25 cellular contexts compared by ENCODE assay signal in the genomic region with DNA sequence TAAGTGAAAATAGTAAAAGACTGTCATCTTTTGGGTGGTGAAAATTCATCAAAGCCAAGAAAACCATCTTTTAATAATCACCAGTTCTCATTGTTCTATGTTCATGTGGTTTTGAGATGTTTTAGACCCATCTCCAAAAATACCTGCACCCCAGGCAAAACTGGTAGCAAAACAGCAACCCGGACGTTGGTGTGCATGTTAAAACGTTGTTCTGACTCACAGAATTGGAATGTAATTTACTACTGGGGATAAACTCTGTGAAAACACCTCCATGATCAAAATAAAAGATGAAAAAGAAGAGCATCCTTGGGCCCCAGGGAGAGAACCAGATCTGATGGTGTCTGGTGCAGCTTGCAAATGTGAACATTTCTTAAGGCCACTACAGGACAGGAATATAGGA.
DNase-seq lines count a peak whose midpoint lies in the region; ATAC-seq, FAIRE-seq and TF ChIP-seq lines count a peak whose summit lies in the region.
"Had no signal": no experiment of that assay in that cellular context is flagged by ENCODE, and none has a peak within 500 bp of the region (broad histone marks: within the 10 kb centered on the region; RNA-seq: fewer than 3 reads in every experiment).

No MANE protein-coding gene starts in this region.

- H3K27ac ChIP-seq in GM23338 (ENCODE audit: low read depth) (no peak overlapping the region), RWPE1 (no peak overlapping the region), SK-N-SH (ENCODE audit: low read depth in 2 of 2, low read length in 1 of 2) (no peak overlapping the region)
- H3K27ac ChIP-seq: SK-N-MC had no signal

- H3K4me3 ChIP-seq in GM23338 = no peak overlapping the region
- no peak overlapping the region for H3K4me3 ChIP-seq in SK-N-SH (ENCODE audit: low read depth in 2 of 2, low read length in 1 of 2)
- H3K4me3 ChIP-seq: SK-N-MC had no signal

- H3K27me3 ChIP-seq in GM23338 (ENCODE audit: insufficient read depth) = no peaks in the 10 kb centered on the region
- no peaks in the 10 kb centered on the region for H3K27me3 ChIP-seq in SK-N-SH (ENCODE audit: insufficient read depth)

- H3K27ac Mint-ChIP-seq in GM23338 = no peak overlapping the region
- H3K27ac Mint-ChIP-seq in stimulated activated memory B cell treated with anti-CD40 and anti-IgM and Interleukin-4, amounts not matched to agents 10 μg/mL and 1 μg/mL and 100 μg/mL, for 72 hours = no peak overlapping the region
- H3K27ac Mint-ChIP-seq: CD4-positive, alpha-beta memory T cell; H9 had no signal

- H3F3A ChIP-seq in GM23338 (replicated peaks; ENCODE audit: low read depth) (no peaks in the 10 kb centered on the region), SK-N-SH (replicated peaks; ENCODE audit: insufficient read depth) (peaks cover 5% of the 10 kb centered on the region)

- peaks cover 14% of the 10 kb centered on the region for H3K4me1 Mint-ChIP-seq in GM23338
- H3K4me1 Mint-ChIP-seq in stimulated activated memory B cell treated with anti-CD40 and anti-IgM and Interleukin-4, amounts not matched to agents 10 μg/mL and 1 μg/mL and 100 μg/mL, for 72 hours = no peaks in the 10 kb centered on the region
- H3K4me1 Mint-ChIP-seq: CD4-positive, alpha-beta memory T cell had no signal

- TF ChIP-seq RAD21 in SK-N-SH (IDR thresholded peaks at IDR 0.05; ENCODE audit: low read length) = no peak

- H4K20me1 ChIP-seq in GM23338 (replicated peaks; ENCODE audit: insufficient read depth) (no peaks in the 10 kb centered on the region), SK-N-SH (ENCODE audit: insufficient read depth) (no peaks in the 10 kb centered on the region)

- H3K9me3 Mint-ChIP-seq in GM23338 = peaks cover 8% of the 10 kb centered on the region; the same call in 2 of the 3 replicates
- peaks cover 5% of the 10 kb centered on the region for H3K9me3 Mint-ChIP-seq in stimulated activated memory B cell treated with anti-CD40 and anti-IgM and Interleukin-4, amounts not matched to agents 10 μg/mL and 1 μg/mL and 100 μg/mL, for 72 hours

- H3K36me3 ChIP-seq in GM23338 (ENCODE audit: insufficient read depth) (no peaks in the 10 kb centered on the region), SK-N-SH (replicated peaks in 1 of 2; ENCODE audit: control insufficient read depth in 1 of 2, insufficient read depth in 2 of 2, low read length in 1 of 2) (peaks cover 0 to 31% of the 10 kb centered on the region in 2 experiments)

- H3K9me2 ChIP-seq in GM23338 (ENCODE audit: insufficient read depth) (peaks cover 4% of the 10 kb centered on the region), SK-N-SH (no peaks in the 10 kb centered on the region)

- FAIRE-seq in urothelium cell line (lab: Jason Lieb, UNC) = no peak
- FAIRE-seq: GM12891 had no signal

- H3K4me1 ChIP-seq in GM23338 (ENCODE audit: insufficient read depth) (peaks cover 21% of the 10 kb centered on the region), SK-N-SH (ENCODE audit: control insufficient read depth in 1 of 2, insufficient read depth in 2 of 2, low read depth in 1 of 2, low read length in 1 of 2) (peaks cover 0 to 7% of the 10 kb centered on the region in 2 experiments; a peak in 2 of 4 replicates)

- peak overlapping the region; percentile 34 for H2AFZ ChIP-seq in GM23338
- H2AFZ ChIP-seq in SK-N-SH (ENCODE audit: low read depth) = no peak overlapping the region

- no peak overlapping the region for H3K4me2 ChIP-seq in GM23338
- no peak overlapping the region for H3K4me2 ChIP-seq in SK-N-SH

- POLR2A ChIA-PET in RWPE1 (lab: Yijun Ruan, JAX; ENCODE audit: low non-redundant PET) (no interaction called here), SK-N-SH (lab: Yijun Ruan, JAX) (no interaction called here)

- CTCF ChIA-PET in RWPE1 (lab: Yijun Ruan, JAX) = no interaction called here
- CTCF ChIA-PET in SK-N-SH (lab: Yijun Ruan, JAX) = no interaction called here

- ATAC-seq in GM23338 (no peak), esophagus mucosa (peak; percentile 48)
- no peak for ATAC-seq in stimulated activated memory B cell treated with anti-CD40 and anti-IgM and Interleukin-4, amounts not matched to agents 10 μg/mL and 1 μg/mL and 100 μg/mL, for 72 hours

- H3K9ac ChIP-seq in SK-N-SH = no peak overlapping the region

- DNase-seq in GM23338 (ENCODE audit: low spot score) (no peak), RWPE1 (ENCODE audit: low spot score) (peak; percentile 56), urothelium cell line (ENCODE audit: low spot score) (peak; percentile 16), SK-N-SH (no peak), retina (no peak)
- DNase-seq: C1 segment of cervical spinal cord; CD4-positive, alpha-beta memory T cell; COR-L47; DMS53; GF-D8; H9; KBM-7; MM.1S; NCI-H1417; NCI-H1694; NCI-H2029 treated with DMSO at 0.1 percent for 48 hours; NCI-H446 treated with DMSO at 0.1 percent for 48 hours; NCI-H526; NCI-H82; NK-92 treated with Interleukin-12 subunit alpha and Interleukin-12 subunit beta, amount 100 ng/mL, for 24 hours; SIG-M5 had no signal

- 23% methylated on average over 3 of the region's 3 CpGs for WGBS in SK-N-SH (ENCODE audit: low lambda C conversion rate)

- H3K9me3 ChIP-seq in SK-N-SH = no peaks in the 10 kb centered on the region

- H3K79me2 ChIP-seq in GM23338 (replicated peaks; ENCODE audit: insufficient read depth) (no peaks in the 10 kb centered on the region), SK-N-SH (ENCODE audit: insufficient read depth) (peaks cover 16% of the 10 kb centered on the region; the same call in 1 of the 2 replicates)

- no peaks in the 10 kb centered on the region for H3K27me3 Mint-ChIP-seq in GM23338 (ENCODE audit: insufficient read depth, low read depth, poor library complexity)
- H3K27me3 Mint-ChIP-seq in stimulated activated memory B cell treated with anti-CD40 and anti-IgM and Interleukin-4, amounts not matched to agents 10 μg/mL and 1 μg/mL and 100 μg/mL, for 72 hours = no peaks in the 10 kb centered on the region
- H3K27me3 Mint-ChIP-seq: CD4-positive, alpha-beta memory T cell had no signal

- H3K4me3 Mint-ChIP-seq in GM23338 = no peak overlapping the region
- H3K4me3 Mint-ChIP-seq in stimulated activated memory B cell treated with anti-CD40 and anti-IgM and Interleukin-4, amounts not matched to agents 10 μg/mL and 1 μg/mL and 100 μg/mL, for 72 hours = no peak overlapping the region
- H3K4me3 Mint-ChIP-seq: CD4-positive, alpha-beta memory T cell; H9 had no signal

- no peak for TF ChIP-seq CTCF in GM23338 (conservative IDR thresholded peaks at IDR 0.05; ENCODE audit: low read depth in 2 of 2)
- TF ChIP-seq CTCF in RWPE1 (conservative IDR thresholded peaks at IDR 0.05; ENCODE audit: low read depth) = no peak
- TF ChIP-seq CTCF in SK-N-SH (IDR thresholded peaks at IDR 0.05) = no peak

- no peak for TF ChIP-seq EP300 in SK-N-SH (IDR thresholded peaks at IDR 0.05; ENCODE audit: borderline replicate concordance in 1 of 2, low read depth in 1 of 2, low read length in 1 of 2)

- H3K36me3 Mint-ChIP-seq in GM23338 (ENCODE audit: low read depth) = peaks cover 6% of the 10 kb centered on the region; the same call in 2 of the 3 replicates
- H3K36me3 Mint-ChIP-seq in stimulated activated memory B cell treated with anti-CD40 and anti-IgM and Interleukin-4, amounts not matched to agents 10 μg/mL and 1 μg/mL and 100 μg/mL, for 72 hours = no peaks in the 10 kb centered on the region
- H3K36me3 Mint-ChIP-seq: CD4-positive, alpha-beta memory T cell had no signal

TF ChIP-seq in GM23338, 12 proteins besides CTCF, POLR2A, EP300 and RAD21 (continues in another document):
- no peak for TF ChIP-seq POLR2AphosphoS5 (IDR thresholded peaks at IDR 0.05; ENCODE audit: low read depth)

TF ChIP-seq in SK-N-SH, 30 proteins besides CTCF, POLR2A, EP300 and RAD21:
- TF ChIP-seq, protein P1, sequence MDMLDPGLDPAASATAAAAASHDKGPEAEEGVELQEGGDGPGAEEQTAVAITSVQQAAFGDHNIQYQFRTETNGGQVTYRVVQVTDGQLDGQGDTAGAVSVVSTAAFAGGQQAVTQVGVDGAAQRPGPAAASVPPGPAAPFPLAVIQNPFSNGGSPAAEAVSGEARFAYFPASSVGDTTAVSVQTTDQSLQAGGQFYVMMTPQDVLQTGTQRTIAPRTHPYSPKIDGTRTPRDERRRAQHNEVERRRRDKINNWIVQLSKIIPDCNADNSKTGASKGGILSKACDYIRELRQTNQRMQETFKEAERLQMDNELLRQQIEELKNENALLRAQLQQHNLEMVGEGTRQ (IDR thresholded peaks at IDR 0.05; ENCODE audit: borderline replicate concordance, low read depth, low read length) = no peak
- TF ChIP-seq FOXJ3 (CRISPR knock-in tag; IDR thresholded peaks at IDR 0.05) (no peak), NFIC (IDR thresholded peaks at IDR 0.05; ENCODE audit: borderline replicate concordance) (no peak), TAF1 (IDR thresholded peaks at IDR 0.05; ENCODE audit: borderline replicate concordance, low read depth, low read length) (no peak), FOXM1 (IDR thresholded peaks at IDR 0.05; ENCODE audit: low read depth) (no peak), TCF12 (IDR thresholded peaks at IDR 0.05) (no peak), JUND (IDR thresholded peaks at IDR 0.05) (no peak; the same call in 1 of the 2 replicates), FOSL2 (IDR thresholded peaks at IDR 0.05; ENCODE audit: borderline replicate concordance, low read depth) (no peak)
- TF ChIP-seq, protein P2, sequence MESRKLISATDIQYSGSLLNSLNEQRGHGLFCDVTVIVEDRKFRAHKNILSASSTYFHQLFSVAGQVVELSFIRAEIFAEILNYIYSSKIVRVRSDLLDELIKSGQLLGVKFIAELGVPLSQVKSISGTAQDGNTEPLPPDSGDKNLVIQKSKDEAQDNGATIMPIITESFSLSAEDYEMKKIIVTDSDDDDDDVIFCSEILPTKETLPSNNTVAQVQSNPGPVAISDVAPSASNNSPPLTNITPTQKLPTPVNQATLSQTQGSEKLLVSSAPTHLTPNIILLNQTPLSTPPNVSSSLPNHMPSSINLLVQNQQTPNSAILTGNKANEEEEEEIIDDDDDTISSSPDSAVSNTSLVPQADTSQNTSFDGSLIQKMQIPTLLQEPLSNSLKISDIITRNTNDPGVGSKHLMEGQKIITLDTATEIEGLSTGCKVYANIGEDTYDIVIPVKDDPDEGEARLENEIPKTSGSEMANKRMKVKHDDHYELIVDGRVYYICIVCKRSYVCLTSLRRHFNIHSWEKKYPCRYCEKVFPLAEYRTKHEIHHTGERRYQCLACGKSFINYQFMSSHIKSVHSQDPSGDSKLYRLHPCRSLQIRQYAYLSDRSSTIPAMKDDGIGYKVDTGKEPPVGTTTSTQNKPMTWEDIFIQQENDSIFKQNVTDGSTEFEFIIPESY (IDR thresholded peaks at IDR 0.05; ENCODE audit: borderline replicate concordance, low read depth) = no peak

Comparison
In these comparisons a context has a peak if more than half of its experiments do, and no peak if none do; other contexts are left out.
1. DNase-seq: peak in RWPE1 (single experiment) and urothelium cell line (single experiment); none in GM23338 (single experiment), SK-N-SH (single experiment) and retina (single experiment).